ENCODE assay signal across 2 cellular contexts in genomic region chr15:100671124-100671680, GRCh38.
TF ChIP-seq lines count a peak whose summit lies in the region.

No MANE protein-coding gene starts in this region.

TF ChIP-seq in A549, 52 proteins besides CTCF, POLR2A, EP300 and RAD21 (continued from another document):
- no peak for TF ChIP-seq FOSL2 (IDR thresholded peaks at IDR 0.05)
- TF ChIP-seq FOSL2 (CRISPR knock-in tag; IDR thresholded peaks at IDR 0.05) = no peak
- no peak for TF ChIP-seq HMGXB4 (CRISPR knock-in tag; IDR thresholded peaks at IDR 0.05; ENCODE audit: borderline replicate concordance)
- TF ChIP-seq ZFP36 (IDR thresholded peaks at IDR 0.05; ENCODE audit: borderline replicate concordance, partially characterized antibody) = no peak
- no peak for TF ChIP-seq FOXS1 (CRISPR knock-in tag; IDR thresholded peaks at IDR 0.05)
- TF ChIP-seq MAFK (IDR thresholded peaks at IDR 0.05; ENCODE audit: partially characterized antibody) = no peak
- no peak for TF ChIP-seq HES2 (IDR thresholded peaks at IDR 0.05)
- no peak for TF ChIP-seq NPAS2 (CRISPR knock-in tag; IDR thresholded peaks at IDR 0.05; ENCODE audit: borderline replicate concordance)
- TF ChIP-seq ZSCAN20 (CRISPR knock-in tag; IDR thresholded peaks at IDR 0.05) = no peak
- no peak for TF ChIP-seq HOXB13 (CRISPR knock-in tag; IDR thresholded peaks at IDR 0.05; ENCODE audit: low read depth)
- TF ChIP-seq POLR2AphosphoS2 (conservative IDR thresholded peaks at IDR 0.05; ENCODE audit: low read length) = no peak
- TF ChIP-seq E2F6 (IDR thresholded peaks at IDR 0.05; ENCODE audit: borderline replicate concordance, low read depth) = no peak
- TF ChIP-seq MYC (IDR thresholded peaks at IDR 0.05; ENCODE audit: borderline replicate concordance, low read length) = no peak

TF ChIP-seq in IMR-90, 13 proteins besides CTCF, POLR2A, EP300 and RAD21 (continued from another document):
- TF ChIP-seq USF2 (IDR thresholded peaks at IDR 0.05; ENCODE audit: low read depth, low read length) (no peak), CEBPB (IDR thresholded peaks at IDR 0.05; ENCODE audit: low read depth, low read length) (no peak)
